In genomic region chr20:32387262-32387661, GRCh38 we compare ENCODE assay signal across 11 cellular contexts. TPM values are rescaled to one million over a fixed set of nuclear protein-coding genes. Genes with fewer than 3 reads are reported as not detected.
A peak's percentile ranks its signal among the peaks of the same experiment; 100 is the strongest.
DNase-seq lines count a peak whose midpoint lies in the region; ATAC-seq, FAIRE-seq and TF ChIP-seq lines count a peak whose summit lies in the region.
"Had no signal": no experiment of that assay in that cellular context is flagged by ENCODE, and none has a peak within 500 bp of the region (broad histone marks: within the 10 kb centered on the region; RNA-seq: fewer than 3 reads in every experiment).

No MANE protein-coding gene starts in this region.

- in situ Hi-C loops in K562 (cut with MboI), result no loop called here

- WGBS in K562 (ENCODE audit: insufficient coverage, low coverage, missing lambda C conversion rate), result 21% methylated on average over 2 of the region's 2 CpGs
- WGBS in prostate gland, result 82% methylated on average over 2 of the region's 2 CpGs

- H3K9ac ChIP-seq in K562 (ENCODE audit: insufficient read depth in 1 of 2, low read depth in 2 of 2, low read length in 2 of 2), result no peak overlapping the region

- TF ChIP-seq POLR2A in K562 (conservative IDR thresholded peaks at IDR 0.05), result no peak
- TF ChIP-seq POLR2A in prostate gland (IDR thresholded peaks at IDR 0.05), result no peak

- ATAC-seq in K562 (no peak; the same call in 2 of the 3 replicates), HG03108 (IDR thresholded peaks at IDR 0.05; ENCODE audit: unreplicated experiment) (no peak), GM21390 (IDR thresholded peaks at IDR 0.05; ENCODE audit: unreplicated experiment) (no peak)
- ATAC-seq: right cardiac atrium had no signal

- POLR2A ChIA-PET in K562 (lab: Yijun Ruan, JAX), result interaction anchor here (0.7 to 1.1 kb wide), 2 partner anchors 14 to 25 kb away, joined by 3 read pairs; no protein-coding TSS in a partner anchor

- no peak for FAIRE-seq in K562 (lab: Jason Lieb, UNC)

- no peak for TF ChIP-seq CTCF in AG10803 (conservative IDR thresholded peaks at IDR 0.05; ENCODE audit: low read length)
- TF ChIP-seq CTCF in K562 (IDR thresholded peaks at IDR 0.05 in 2 of 3, conservative IDR thresholded peaks at IDR 0.05 in 1 of 3; ENCODE audit: insufficient read depth in 2 of 3, low read depth in 1 of 3, low read length in 3 of 3), result no peak
- TF ChIP-seq CTCF in prostate gland (IDR thresholded peaks at IDR 0.05), result no peak

- TF ChIP-seq RAD21 in K562 (CRISPR knock-in tag; conservative IDR thresholded peaks at IDR 0.05 in 1 of 2, IDR thresholded peaks at IDR 0.05 in 1 of 2), result no peak

- intact Hi-C loops in K562 (cut with micrococcal nuclease) (no loop called here), prostate gland (cut with DNase I) (no loop called here)

- H3K4me3 ChIP-seq in AG10803 (ENCODE audit: low read length) (no peak overlapping the region), K562 (no peak overlapping the region), prostate gland (no peak overlapping the region)
- H3K4me3 ChIP-seq: lung had no signal

- H3K27ac ChIP-seq in K562 (ENCODE audit: extremely low read depth, low read depth, low read length), result no peak overlapping the region
- H3K27ac ChIP-seq in prostate gland, result no peak overlapping the region

- TF ChIP-seq EP300 in K562 (IDR thresholded peaks at IDR 0.05; ENCODE audit: low read length), result no peak

- peaks cover 3% of the 10 kb centered on the region; the same call in 1 of the 2 replicates for H4K20me1 ChIP-seq in K562 (replicated peaks; ENCODE audit: control insufficient read depth, insufficient read depth, low read length)

- DNase-seq in AG10803 (ENCODE audit: low read depth) (peak; percentile 20), Daoy (ENCODE audit: low read depth) (peak; percentile 4), SIG-M5 (lab: John Stamatoyannopoulos, UW) (peak; percentile 15), K562 (ENCODE audit: extremely low read depth in 1 of 4, low spot score in 3 of 4) (no peak), NCI-H1417 (lab: John Stamatoyannopoulos, UW) (no peak), prostate gland (ENCODE audit: low spot score) (no peak)
- DNase-seq: NCI-H510A treated with DMSO at 0.1 percent for 48 hours, right cardiac atrium had no signal

- no peaks in the 10 kb centered on the region for H3K9me1 ChIP-seq in K562 (ENCODE audit: control insufficient read depth, insufficient read depth, low read length)

- CTCF ChIA-PET in K562 (lab: Yijun Ruan, JAX; ENCODE audit: low intra/inter-chr PET ratio), result no interaction called here

- no peak overlapping the region for H3K4me2 ChIP-seq in K562 (ENCODE audit: insufficient read depth, low read length)

- no peaks in the 10 kb centered on the region for H3K27me3 ChIP-seq in K562 (ENCODE audit: control insufficient read depth in 2 of 2, insufficient read depth in 2 of 2, low read length in 2 of 2)
- H3K27me3 ChIP-seq in prostate gland (replicated peaks; ENCODE audit: insufficient read depth), result no peaks in the 10 kb centered on the region

- peaks cover 55% of the 10 kb centered on the region for H3K79me2 ChIP-seq in K562 (ENCODE audit: control insufficient read depth, insufficient read depth, low read length)

- H3K36me3 ChIP-seq in K562 (ENCODE audit: control insufficient read depth, insufficient read depth, low read length) (peaks cover 28% of the 10 kb centered on the region; the same call in 2 of the 3 replicates), prostate gland (no peaks in the 10 kb centered on the region)

- H3K9me3 ChIP-seq in K562 (replicated peaks; ENCODE audit: control insufficient read depth, insufficient read depth, low read depth, low read length) (no peaks in the 10 kb centered on the region), prostate gland (no peaks in the 10 kb centered on the region)

- H3K4me1 ChIP-seq in K562 (replicated peaks in 1 of 2; ENCODE audit: control insufficient read depth in 2 of 2, insufficient read depth in 2 of 2, low read length in 2 of 2) (peaks cover 0 to 5% of the 10 kb centered on the region in 2 experiments; a peak in 1 of 5 replicates), prostate gland (replicated peaks) (peaks cover 2% of the 10 kb centered on the region)

- BruUV-seq in K562 (replicated peaks; lab: Mats Ljungman, UMichigan), result no TSS peak

- no peak overlapping the region for H2AFZ ChIP-seq in K562 (ENCODE audit: low read depth, low read length)

TF ChIP-seq in K562, 482 proteins besides CTCF, POLR2A, EP300 and RAD21:
- TF ChIP-seq LCOR (CRISPR knock-in tag; IDR thresholded peaks at IDR 0.05) (no peak), THRA (IDR thresholded peaks at IDR 0.05) (no peak), ESRRA (IDR thresholded peaks at IDR 0.05; ENCODE audit: borderline replicate concordance, low read depth) (peak; percentile 19; the same call in 1 of the 2 replicates), NR1H2 (CRISPR knock-in tag; IDR thresholded peaks at IDR 0.05) (no peak), MAX (CRISPR knock-in tag; IDR thresholded peaks at IDR 0.05) (no peak), CTBP1 (IDR thresholded peaks at IDR 0.05; ENCODE audit: borderline replicate concordance) (peak; percentile 12; the same call in 1 of the 2 replicates), SMAD3 (CRISPR knock-in tag; conservative IDR thresholded peaks at IDR 0.05) (no peak), HMGXB4 (CRISPR knock-in tag; IDR thresholded peaks at IDR 0.05) (no peak), E2F3 (CRISPR knock-in tag; IDR thresholded peaks at IDR 0.05) (no peak), SPI1 (IDR thresholded peaks at IDR 0.05; ENCODE audit: borderline replicate concordance, low read depth, low read length) (peak; percentile 71; the same call in 1 of the 2 replicates)

RNA-seq across cellular contexts. Expression of gene ASXL1, which starts 29.1 kb away (rescaled TPM):
- 26.1 and 39.9 TPM in 2 replicates for total RNA-seq in Daoy (2014; rRNA removed; shearing (Covaris generic))
- 293 and 377 TPM in 2 replicates for total RNA-seq in K562 (2011; cell fraction: chromatin; rRNA removed; ENCODE audit: low replicate concordance)
- total RNA-seq in K562 (2011; cell fraction: nucleolus; rRNA removed), result 176 and 183 TPM in 2 replicates
- total RNA-seq in K562 (2011; cell fraction: nucleoplasm; rRNA removed), result 261 and 321 TPM in 2 replicates
- 20.5 and 25.7 TPM in 2 replicates for total RNA-seq in K562 (2014; rRNA removed)
- 32.3 and 36.0 TPM in 2 replicates for total RNA-seq in K562 (2014; rRNA removed; fragmentation: Illumina TruSeq; extraction: Trizol)
- 25.7 and 27.7 TPM in 2 replicates for total RNA-seq in K562 (2015; rRNA removed; fragmentation: Illumina TruSeq; extraction: Trizol)
- total RNA-seq in K562 (2021), result 63.5 and 65.3 TPM in 2 replicates
- 48.7 and 56.4 TPM in 2 replicates for polyA plus RNA-seq in K562 (2011; rRNA removed)
- 23.8 and 39.3 TPM in 2 replicates for polyA plus RNA-seq in K562 (2011; cell fraction: cytosol; rRNA removed)
- polyA plus RNA-seq in K562 (2011; cell fraction: nucleus; rRNA removed), result 222 and 235 TPM in 2 replicates
- polyA plus RNA-seq in K562 (2012), result 39.0 and 51.7 TPM in 2 replicates
- polyA plus RNA-seq in K562 (2014; fragmentation: Illumina TruSeq; extraction: Trizol), result 45.1 and 48.7 TPM in 2 replicates
- 1 to 10 TPM; 6.5 to 8.4 TPM for polyA plus RNA-seq in K562 (2014; fragmentation: Nextera tagmentation; extraction: Ambion mirVana)
- 38.6 and 44.3 TPM in 2 replicates for polyA plus RNA-seq in K562 (2014; rRNA removed)
- polyA minus RNA-seq in K562 (2011; rRNA and poly(A)+ RNA removed), result 65.7 and 67.5 TPM in 2 replicates
- polyA minus RNA-seq in K562 (2011; cell fraction: cytosol; rRNA and poly(A)+ RNA removed), result 23.8 and 28.4 TPM in 2 replicates
- 55.1 and 86.6 TPM in 2 replicates for polyA minus RNA-seq in K562 (2011; cell fraction: nucleus; rRNA and poly(A)+ RNA removed)
- 100 to 1,000 TPM in 1 of 2 donors, 10 to 100 TPM in 1; 30.4 to 106 TPM for total RNA-seq in prostate gland

Comparison
In these comparisons a context has a peak if more than half of its experiments do, and no peak if none do; other contexts are left out.
1. DNase-seq: peak in AG10803 (single experiment), Daoy (single experiment) and SIG-M5 (single experiment); none in K562 (0 of 4), NCI-H1417 (0 of 3) and prostate gland (single experiment).